In genomic region chr17:27601069-27601974, GRCh38 we compare ENCODE assay signal across 1 cellular context.
A peak's percentile ranks its signal among the peaks of the same experiment; 100 is the strongest.
TF ChIP-seq lines count a peak whose summit lies in the region.

No MANE protein-coding gene starts in this region.

TF ChIP-seq in K562, 482 proteins besides CTCF, POLR2A, EP300 and RAD21 (continued from another document):
- TF ChIP-seq NBN (IDR thresholded peaks at IDR 0.05; ENCODE audit: low read depth) (peak; percentile 36; the same call in 1 of the 2 replicates), SMC3 (conservative IDR thresholded peaks at IDR 0.05; ENCODE audit: insufficient read depth, low read depth, low read length) (peak; percentile 82), XRCC5 (IDR thresholded peaks at IDR 0.05; ENCODE audit: low read depth, low read length) (no peak), ATF7 (IDR thresholded peaks at IDR 0.05) (peak; percentile 41; the same call in 1 of the 2 replicates), ESRRA (IDR thresholded peaks at IDR 0.05; ENCODE audit: borderline replicate concordance, low read depth) (peak; percentile 91), MIER1 (IDR thresholded peaks at IDR 0.05; ENCODE audit: low read depth) (no peak), BACH1 (tag; IDR thresholded peaks at IDR 0.05) (no peak), NFATC3 (IDR thresholded peaks at IDR 0.05) (0 out of 2 replicates have a peak, but pooled peaks have one; percentile 13), SOX6 (IDR thresholded peaks at IDR 0.05) (peak; percentile 36; the same call in 1 of the 2 replicates), L3MBTL2 (IDR thresholded peaks at IDR 0.05) (peak; percentile 12; the same call in 1 of the 2 replicates), CEBPB (tag; IDR thresholded peaks at IDR 0.05) (peak; percentile 75), SIX5 (IDR thresholded peaks at IDR 0.05; ENCODE audit: borderline replicate concordance in 1 of 2, insufficient read depth in 1 of 2, low read depth in 1 of 2, low read length in 2 of 2) (0 out of 4 replicates have a peak, but pooled peaks of 1 of the 2 experiments have one; percentile 8), CEBPG (CRISPR knock-in tag; IDR thresholded peaks at IDR 0.05) (no peak), CEBPG (tag; conservative IDR thresholded peaks at IDR 0.05 in 1 of 2, IDR thresholded peaks at IDR 0.05 in 1 of 2) (peak in 1 of 2 experiments; percentile 37; a peak in 1 of 4 replicates), STAG1 (CRISPR knock-in tag; IDR thresholded peaks at IDR 0.05; ENCODE audit: borderline replicate concordance) (peak; percentile 46; the same call in 1 of the 2 replicates), BRD9 (IDR thresholded peaks at IDR 0.05; ENCODE audit: low read depth, partially characterized antibody) (peak; percentile 85), MTA3 (IDR thresholded peaks at IDR 0.05; ENCODE audit: borderline replicate concordance) (peak; percentile 63), ZNF592 (IDR thresholded peaks at IDR 0.05) (peak; percentile 80; the same call in 1 of the 2 replicates), CBX3 (IDR thresholded peaks at IDR 0.05; ENCODE audit: borderline replicate concordance in 1 of 2, low read length in 2 of 2) (0 out of 3 replicates have a peak, but pooled peaks of 1 of the 2 experiments have one; percentile 9), CHD7 (IDR thresholded peaks at IDR 0.05; ENCODE audit: low read depth, low read length) (no peak)
- TF ChIP-seq, protein P1, sequence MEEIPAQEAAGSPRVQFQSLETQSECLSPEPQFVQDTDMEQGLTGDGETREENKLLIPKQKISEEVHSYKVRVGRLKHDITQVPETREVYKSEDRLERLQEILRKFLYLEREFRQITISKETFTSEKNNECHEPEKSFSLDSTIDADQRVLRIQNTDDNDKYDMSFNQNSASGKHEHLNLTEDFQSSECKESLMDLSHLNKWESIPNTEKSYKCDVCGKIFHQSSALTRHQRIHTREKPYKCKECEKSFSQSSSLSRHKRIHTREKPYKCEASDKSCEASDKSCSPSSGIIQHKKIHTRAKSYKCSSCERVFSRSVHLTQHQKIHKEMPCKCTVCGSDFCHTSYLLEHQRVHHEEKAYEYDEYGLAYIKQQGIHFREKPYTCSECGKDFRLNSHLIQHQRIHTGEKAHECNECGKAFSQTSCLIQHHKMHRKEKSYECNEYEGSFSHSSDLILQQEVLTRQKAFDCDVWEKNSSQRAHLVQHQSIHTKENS (CRISPR knock-in tag; IDR thresholded peaks at IDR 0.05): no peak
- TF ChIP-seq, protein P2, sequence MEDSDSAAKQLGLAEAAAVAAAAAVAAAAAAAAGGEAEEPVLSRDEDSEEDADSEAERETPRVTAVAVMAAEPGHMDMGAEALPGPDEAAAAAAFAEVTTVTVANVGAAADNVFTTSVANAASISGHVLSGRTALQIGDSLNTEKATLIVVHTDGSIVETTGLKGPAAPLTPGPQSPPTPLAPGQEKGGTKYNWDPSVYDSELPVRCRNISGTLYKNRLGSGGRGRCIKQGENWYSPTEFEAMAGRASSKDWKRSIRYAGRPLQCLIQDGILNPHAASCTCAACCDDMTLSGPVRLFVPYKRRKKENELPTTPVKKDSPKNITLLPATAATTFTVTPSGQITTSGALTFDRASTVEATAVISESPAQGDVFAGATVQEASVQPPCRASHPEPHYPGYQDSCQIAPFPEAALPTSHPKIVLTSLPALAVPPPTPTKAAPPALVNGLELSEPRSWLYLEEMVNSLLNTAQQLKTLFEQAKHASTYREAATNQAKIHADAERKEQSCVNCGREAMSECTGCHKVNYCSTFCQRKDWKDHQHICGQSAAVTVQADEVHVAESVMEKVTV (CRISPR knock-in tag; IDR thresholded peaks at IDR 0.05): peak; percentile 84
- TF ChIP-seq, protein P3, sequence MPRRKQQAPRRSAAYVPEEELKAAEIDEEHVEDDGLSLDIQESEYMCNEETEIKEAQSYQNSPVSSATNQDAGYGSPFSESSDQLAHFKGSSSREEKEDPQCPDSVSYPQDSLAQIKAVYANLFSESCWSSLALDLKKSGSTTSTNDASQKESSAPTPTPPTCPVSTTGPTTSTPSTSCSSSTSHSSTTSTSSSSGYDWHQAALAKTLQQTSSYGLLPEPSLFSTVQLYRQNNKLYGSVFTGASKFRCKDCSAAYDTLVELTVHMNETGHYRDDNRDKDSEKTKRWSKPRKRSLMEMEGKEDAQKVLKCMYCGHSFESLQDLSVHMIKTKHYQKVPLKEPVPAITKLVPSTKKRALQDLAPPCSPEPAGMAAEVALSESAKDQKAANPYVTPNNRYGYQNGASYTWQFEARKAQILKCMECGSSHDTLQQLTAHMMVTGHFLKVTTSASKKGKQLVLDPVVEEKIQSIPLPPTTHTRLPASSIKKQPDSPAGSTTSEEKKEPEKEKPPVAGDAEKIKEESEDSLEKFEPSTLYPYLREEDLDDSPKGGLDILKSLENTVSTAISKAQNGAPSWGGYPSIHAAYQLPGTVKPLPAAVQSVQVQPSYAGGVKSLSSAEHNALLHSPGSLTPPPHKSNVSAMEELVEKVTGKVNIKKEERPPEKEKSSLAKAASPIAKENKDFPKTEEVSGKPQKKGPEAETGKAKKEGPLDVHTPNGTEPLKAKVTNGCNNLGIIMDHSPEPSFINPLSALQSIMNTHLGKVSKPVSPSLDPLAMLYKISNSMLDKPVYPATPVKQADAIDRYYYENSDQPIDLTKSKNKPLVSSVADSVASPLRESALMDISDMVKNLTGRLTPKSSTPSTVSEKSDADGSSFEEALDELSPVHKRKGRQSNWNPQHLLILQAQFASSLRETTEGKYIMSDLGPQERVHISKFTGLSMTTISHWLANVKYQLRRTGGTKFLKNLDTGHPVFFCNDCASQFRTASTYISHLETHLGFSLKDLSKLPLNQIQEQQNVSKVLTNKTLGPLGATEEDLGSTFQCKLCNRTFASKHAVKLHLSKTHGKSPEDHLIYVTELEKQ (CRISPR knock-in tag; IDR thresholded peaks at IDR 0.05): no peak
TF ChIP-seq in K562: peak in this region for 29.
